ENCODE assay signal across 19 cellular contexts in genomic region chr2:159243521-159243920, GRCh38.
"Had no signal": no experiment of that assay in that cellular context is flagged by ENCODE, and none has a peak within 500 bp of the region (broad histone marks: within the 10 kb centered on the region; RNA-seq: fewer than 3 reads in every experiment).

No MANE protein-coding gene starts in this region.

- H3K4me3 Mint-ChIP-seq: naive thymus-derived CD4-positive, alpha-beta T cell; nephron progenitor cell had no signal

- H3K27ac ChIP-seq: dorsolateral prefrontal cortex, esophagus squamous epithelium had no signal

- FAIRE-seq: endometrium, kidney, small intestine, urothelium cell line had no signal

- H3K4me1 ChIP-seq: esophagus squamous epithelium had no signal

- H3K4me1 Mint-ChIP-seq: nephron progenitor cell had no signal

- H3K27me3 Mint-ChIP-seq: naive thymus-derived CD4-positive, alpha-beta T cell had no signal

- H3K9me3 ChIP-seq: esophagus squamous epithelium had no signal

- ATAC-seq: left cardiac atrium; naive thymus-derived CD4-positive, alpha-beta T cell; right cardiac atrium had no signal

- H3K27me3 ChIP-seq: dorsolateral prefrontal cortex, esophagus squamous epithelium had no signal

- DNase-seq: cortex of kidney; dorsolateral prefrontal cortex; effector memory CD4-positive, alpha-beta T cell; esophagus squamous epithelium; foreskin fibroblast; kidney; left cardiac atrium; left ventricle myocardium superior; mesenchymal stem cell; naive thymus-derived CD4-positive, alpha-beta T cell; nephron progenitor cell; posterior cingulate gyrus; right cardiac atrium; small intestine; stimulated activated CD4-positive, alpha-beta T cell treated with anti-CD3 and anti-CD28 coated beads, Interleukin-12 subunit alpha, Interleukin-12 subunit beta, amount 100 ng/mL, for 4 hours; stimulated activated naive CD4-positive, alpha-beta T cell treated with Interleukin-2 at 50 U/mL for 16 hours had no signal

- H3K4me3 ChIP-seq: dorsolateral prefrontal cortex, esophagus squamous epithelium, lung had no signal
